In genomic region chr5:61993446-61994017, GRCh38 we compare ENCODE assay signal across 20 cellular contexts.
"Had no signal": no experiment of that assay in that cellular context is flagged by ENCODE, and none has a peak within 500 bp of the region (broad histone marks: within the 10 kb centered on the region; RNA-seq: fewer than 3 reads in every experiment).

No MANE protein-coding gene starts in this region.

- H3K4me3 ChIP-seq: heart left ventricle, lung, skin epidermis, testis, tibial nerve had no signal

- ATAC-seq: heart left ventricle; left colon; left ventricle myocardium superior; sciatic nerve; stimulated activated naive B cell treated with anti-CD40 and anti-IgM and Interleukin-4, amounts not matched to agents 10 μg/mL and 1 μg/mL and 100 μg/mL, for 72 hours; stimulated activated naive CD8-positive, alpha-beta T cell treated with anti-CD3 and anti-CD28 coated beads, Interleukin-15, amount 100 ng/mL, for 72 hours had no signal

- H3K4me3 Mint-ChIP-seq: naive B cell; nephron; stimulated activated naive B cell treated with anti-CD40 and anti-IgM and Interleukin-4, amounts not matched to agents 10 μg/mL and 1 μg/mL and 100 μg/mL, for 72 hours; stimulated activated naive CD8-positive, alpha-beta T cell treated with anti-CD3 and anti-CD28 coated beads, Interleukin-15, amount 100 ng/mL, for 72 hours had no signal

- DNase-seq: dermis blood vessel endothelial cell; foreskin melanocyte; heart left ventricle; hippocampal formation; left colon; left ventricle myocardium superior; mesendoderm; naive B cell; occipital lobe; stimulated activated CD4-positive, alpha-beta T cell treated with anti-CD3 and anti-CD28 coated beads, Interleukin-2, amount 100 ng/mL, for 24 hours; stimulated activated CD4-positive, alpha-beta T cell treated with anti-CD3 and anti-CD28 coated beads, Interleukin-4, amount 100 ng/mL, for 4 hours; stimulated activated naive B cell treated with anti-CD40 and anti-IgM and Interleukin-4, amounts not matched to agents 10 μg/mL and 1 μg/mL and 100 μg/mL, for 72 hours; stimulated activated naive CD8-positive, alpha-beta T cell treated with anti-CD3 and anti-CD28 coated beads, Interleukin-15, amount 100 ng/mL, for 72 hours; testis had no signal

- H3K27ac Mint-ChIP-seq: naive B cell; nephron; stimulated activated naive B cell treated with anti-CD40 and anti-IgM and Interleukin-4, amounts not matched to agents 10 μg/mL and 1 μg/mL and 100 μg/mL, for 72 hours; stimulated activated naive CD8-positive, alpha-beta T cell treated with anti-CD3 and anti-CD28 coated beads, Interleukin-15, amount 100 ng/mL, for 72 hours had no signal

- H3K27me3 Mint-ChIP-seq: stimulated activated naive B cell treated with anti-CD40 and anti-IgM and Interleukin-4, amounts not matched to agents 10 μg/mL and 1 μg/mL and 100 μg/mL, for 72 hours; stimulated activated naive CD8-positive, alpha-beta T cell treated with anti-CD3 and anti-CD28 coated beads, Interleukin-15, amount 100 ng/mL, for 72 hours had no signal

- H3K27me3 ChIP-seq: testis, tibial nerve had no signal

- FAIRE-seq: colon had no signal

- H3K36me3 ChIP-seq: heart left ventricle, tibial nerve had no signal

- H3K27ac ChIP-seq: heart left ventricle, skin epidermis, testis, tibial nerve had no signal

- H3K36me3 Mint-ChIP-seq: naive B cell; stimulated activated naive B cell treated with anti-CD40 and anti-IgM and Interleukin-4, amounts not matched to agents 10 μg/mL and 1 μg/mL and 100 μg/mL, for 72 hours had no signal

- H3K9me3 ChIP-seq: heart left ventricle, testis, tibial nerve had no signal

- H3K4me1 Mint-ChIP-seq: naive B cell; nephron; stimulated activated naive B cell treated with anti-CD40 and anti-IgM and Interleukin-4, amounts not matched to agents 10 μg/mL and 1 μg/mL and 100 μg/mL, for 72 hours; stimulated activated naive CD8-positive, alpha-beta T cell treated with anti-CD3 and anti-CD28 coated beads, Interleukin-15, amount 100 ng/mL, for 72 hours had no signal

- H3K4me1 ChIP-seq: heart left ventricle, testis had no signal

- H3K9me3 Mint-ChIP-seq: nephron; stimulated activated naive B cell treated with anti-CD40 and anti-IgM and Interleukin-4, amounts not matched to agents 10 μg/mL and 1 μg/mL and 100 μg/mL, for 72 hours; stimulated activated naive CD8-positive, alpha-beta T cell treated with anti-CD3 and anti-CD28 coated beads, Interleukin-15, amount 100 ng/mL, for 72 hours had no signal
